Comparison of ENCODE assay signal across 14 cellular contexts in genomic region chr7:116315293-116315692, GRCh38.
DNase-seq lines count a peak whose midpoint lies in the region; ATAC-seq and TF ChIP-seq lines count a peak whose summit lies in the region.
"Had no signal": no experiment of that assay in that cellular context is flagged by ENCODE, and none has a peak within 500 bp of the region (broad histone marks: within the 10 kb centered on the region; RNA-seq: fewer than 3 reads in every experiment).

No MANE protein-coding gene starts in this region.

- H3K79me2 ChIP-seq in GM23248 (ENCODE audit: insufficient read depth): no peaks in the 10 kb centered on the region

- H3K9ac ChIP-seq in GM23248 (peak overlapping the region; percentile 71), skeletal muscle satellite cell (ENCODE audit: low read depth, low read length) (peak overlapping the region; percentile 77)

- H3K4me2 ChIP-seq in GM23248 (ENCODE audit: unreplicated experiment) (peak overlapping the region; percentile 75), skeletal muscle satellite cell (ENCODE audit: low read length) (peak overlapping the region; percentile 11)

- peaks cover 33% of the 10 kb centered on the region for H3K4me1 ChIP-seq in GM23248 (ENCODE audit: insufficient read depth)
- peaks cover 0 to 23% (median 14%) of the 10 kb centered on the region in 12 donors for H3K4me1 ChIP-seq in heart left ventricle
- peaks cover 34% of the 10 kb centered on the region for H3K4me1 ChIP-seq in skeletal muscle satellite cell (ENCODE audit: control insufficient read depth, insufficient read depth, low read length)

- peak overlapping the region; percentile 50 for H3K27ac Mint-ChIP-seq in activated B cell treated with CpG ODN at 0.5 μM for 24 hours
- H3K27ac Mint-ChIP-seq in progenitor cell of endocrine pancreas: no peak overlapping the region
- H3K27ac Mint-ChIP-seq: activated T-cell treated with anti-CD3 and anti-CD28 coated beads, Interleukin-2, amount 50 U/mL, for 72 hours had no signal

- H3K4me3 ChIP-seq in GM23248 (0 out of 2 replicates have a peak overlapping the region, but pooled peaks have one; percentile 9), heart left ventricle (no peak overlapping the region), skeletal muscle satellite cell (ENCODE audit: low read length) (no peak overlapping the region)
- H3K4me3 ChIP-seq: uterus had no signal

- peak overlapping the region; percentile 73 for H2AFZ ChIP-seq in GM23248

- peak; percentile 93 for DNase-seq in GM23248
- DNase-seq in activated B cell treated with CpG ODN at 0.5 μM for 24 hours: no peak
- peak in 4 of 5 donors; percentile 16 to 75 (median 50) for DNase-seq in heart left ventricle
- DNase-seq in progenitor cell of endocrine pancreas (ENCODE audit: low spot score, unreplicated experiment): no peak
- no peak for DNase-seq in stimulated activated CD4-positive, alpha-beta T cell treated with anti-CD3 and anti-CD28 coated beads, Interleukin-15, amount 100 ng/mL, for 24 hours
- DNase-seq: activated T-cell treated with anti-CD3 and anti-CD28 coated beads, Interleukin-2, amount 50 U/mL, for 72 hours; foreskin melanocyte; NCI-H187 treated with DMSO at 0.1 percent for 48 hours; small intestine; uterus had no signal

- no peak for TF ChIP-seq POLR2A in heart left ventricle (IDR thresholded peaks at IDR 0.05)

- in situ Hi-C loops in GM23248 (cut with MboI): no loop called here

- POLR2A ChIA-PET in activated B cell treated with CpG ODN at 0.5 μM for 24 hours (lab: Charles Lee): interaction anchor here (0.6 kb wide), 1 partner anchor 351 kb away, joined by 4 read pairs; no protein-coding TSS in a partner anchor

- H3K4me3 Mint-ChIP-seq in activated B cell treated with CpG ODN at 0.5 μM for 24 hours: peak overlapping the region; percentile 16
- H3K4me3 Mint-ChIP-seq in progenitor cell of endocrine pancreas (ENCODE audit: low read depth): no peak overlapping the region
- H3K4me3 Mint-ChIP-seq: activated T-cell treated with anti-CD3 and anti-CD28 coated beads, Interleukin-2, amount 50 U/mL, for 72 hours had no signal

- peaks cover 24% of the 10 kb centered on the region for H3F3A ChIP-seq in GM23248 (ENCODE audit: insufficient read depth)

- H3K9me3 ChIP-seq in GM23248 (ENCODE audit: low read depth): no peaks in the 10 kb centered on the region
- H3K9me3 ChIP-seq in heart left ventricle: peaks cover 0 to 3% (median 0%) of the 10 kb centered on the region in 12 donors
- H3K9me3 ChIP-seq in skeletal muscle satellite cell (replicated peaks; ENCODE audit: low read length): no peaks in the 10 kb centered on the region
- H3K9me3 ChIP-seq: uterus had no signal

- intact Hi-C loops in activated B cell treated with CpG ODN at 0.5 μM for 24 hours (cut with micrococcal nuclease): loop anchor here (5.0 kb wide), 3 partner anchors 148 to 272 kb away; partner anchors contain the start of gene CAV1
- intact Hi-C loops in heart left ventricle (cut with DNase I): loop anchor here in 4 of 10 donors (5.0 kb wide), 3 partner anchors 33 to 42 kb away; no protein-coding TSS in a partner anchor

- H4K20me1 ChIP-seq in GM23248 (ENCODE audit: insufficient read depth): no peaks in the 10 kb centered on the region

- CTCF ChIA-PET in activated B cell treated with CpG ODN at 0.5 μM for 24 hours (lab: Charles Lee): no interaction called here

- peaks cover 5% of the 10 kb centered on the region for H3K27me3 Mint-ChIP-seq in activated B cell treated with CpG ODN at 0.5 μM for 24 hours
- peaks cover 3% of the 10 kb centered on the region for H3K27me3 Mint-ChIP-seq in progenitor cell of endocrine pancreas

- peaks cover 24% of the 10 kb centered on the region for H3K4me1 Mint-ChIP-seq in activated B cell treated with CpG ODN at 0.5 μM for 24 hours
- peaks cover 3% of the 10 kb centered on the region for H3K4me1 Mint-ChIP-seq in progenitor cell of endocrine pancreas (ENCODE audit: low read depth)

- H3K9me3 Mint-ChIP-seq in activated B cell treated with CpG ODN at 0.5 μM for 24 hours (no peaks in the 10 kb centered on the region), progenitor cell of endocrine pancreas (ENCODE audit: low read depth) (peaks cover 4% of the 10 kb centered on the region)
- H3K9me3 Mint-ChIP-seq: activated T-cell treated with anti-CD3 and anti-CD28 coated beads, Interleukin-2, amount 50 U/mL, for 72 hours had no signal

- H3K9me2 ChIP-seq in GM23248 (ENCODE audit: insufficient read depth): no peaks in the 10 kb centered on the region; the same call in 1 of the 2 replicates

- H3K27me3 ChIP-seq in GM23248 (replicated peaks; ENCODE audit: insufficient read depth) (no peaks in the 10 kb centered on the region), heart left ventricle (no peaks in the 10 kb centered on the region), skeletal muscle satellite cell (ENCODE audit: control insufficient read depth, insufficient read depth, low read length) (no peaks in the 10 kb centered on the region)
- H3K27me3 ChIP-seq: uterus had no signal

- 4 to 7% methylated on average over 6 of the region's 6 CpGs for WGBS in GM23248 (ENCODE audit: low coverage in 1 of 2, low lambda C conversion rate in 2 of 2, missing lambda C conversion rate in 2 of 2), 2 experiments
- WGBS in heart left ventricle, 4 donors: 49 to 74% (median 57%) methylated on average over 6 of the region's 6 CpGs

- TF ChIP-seq CTCF in activated B cell treated with CpG ODN at 0.5 μM for 24 hours (IDR thresholded peaks at IDR 0.05): no peak
- no peak for TF ChIP-seq CTCF in heart left ventricle (IDR thresholded peaks at IDR 0.05)
- no peak for TF ChIP-seq CTCF in progenitor cell of endocrine pancreas (IDR thresholded peaks at IDR 0.05; ENCODE audit: unreplicated experiment)

- H3K36me3 Mint-ChIP-seq in activated B cell treated with CpG ODN at 0.5 μM for 24 hours (ENCODE audit: low read depth): no peaks in the 10 kb centered on the region
- H3K36me3 Mint-ChIP-seq in progenitor cell of endocrine pancreas (ENCODE audit: insufficient read depth): no peaks in the 10 kb centered on the region

- H3K27ac ChIP-seq in GM23248: peak overlapping the region; percentile 92
- H3K27ac ChIP-seq in heart left ventricle: peak overlapping the region in 9 of 12 donors; percentile 14 to 81 (median 58)
- H3K27ac ChIP-seq: uterus, VCaP had no signal

- ATAC-seq in activated B cell treated with CpG ODN at 0.5 μM for 24 hours (ENCODE audit: low read depth) (no peak), heart left ventricle (peak; percentile 24 to 70 (median 62)), GM18867 (IDR thresholded peaks at IDR 0.05; ENCODE audit: unreplicated experiment) (no peak), GM18519 (IDR thresholded peaks at IDR 0.05; ENCODE audit: low FRiP score, unreplicated experiment) (no peak)
- ATAC-seq: activated T-cell treated with anti-CD3 and anti-CD28 coated beads, Interleukin-2, amount 50 U/mL, for 72 hours had no signal

- H3K36me3 ChIP-seq in GM23248 (ENCODE audit: low read depth): no peaks in the 10 kb centered on the region
- H3K36me3 ChIP-seq in heart left ventricle: no peaks in the 10 kb centered on the region
- H3K36me3 ChIP-seq in skeletal muscle satellite cell (ENCODE audit: insufficient read depth, low read length): no peaks in the 10 kb centered on the region
- H3K36me3 ChIP-seq: uterus had no signal

Comparison
In these comparisons a context has a peak if more than half of its experiments do, and no peak if none do; other contexts are left out.
1. DNase-seq: peak in GM23248 (single experiment) and heart left ventricle (4 of 5); none in activated B cell treated with CpG ODN at 0.5 μM for 24 hours (single experiment), progenitor cell of endocrine pancreas (single experiment) and stimulated activated CD4-positive, alpha-beta T cell treated with anti-CD3 and anti-CD28 coated beads, Interleukin-15, amount 100 ng/mL, for 24 hours (single experiment).
2. ATAC-seq: peak in heart left ventricle (4 of 4); none in activated B cell treated with CpG ODN at 0.5 μM for 24 hours (single experiment), GM18867 (single experiment) and GM18519 (single experiment).